Comparison of ENCODE assay signal across 8 cellular contexts in the genomic region with DNA sequence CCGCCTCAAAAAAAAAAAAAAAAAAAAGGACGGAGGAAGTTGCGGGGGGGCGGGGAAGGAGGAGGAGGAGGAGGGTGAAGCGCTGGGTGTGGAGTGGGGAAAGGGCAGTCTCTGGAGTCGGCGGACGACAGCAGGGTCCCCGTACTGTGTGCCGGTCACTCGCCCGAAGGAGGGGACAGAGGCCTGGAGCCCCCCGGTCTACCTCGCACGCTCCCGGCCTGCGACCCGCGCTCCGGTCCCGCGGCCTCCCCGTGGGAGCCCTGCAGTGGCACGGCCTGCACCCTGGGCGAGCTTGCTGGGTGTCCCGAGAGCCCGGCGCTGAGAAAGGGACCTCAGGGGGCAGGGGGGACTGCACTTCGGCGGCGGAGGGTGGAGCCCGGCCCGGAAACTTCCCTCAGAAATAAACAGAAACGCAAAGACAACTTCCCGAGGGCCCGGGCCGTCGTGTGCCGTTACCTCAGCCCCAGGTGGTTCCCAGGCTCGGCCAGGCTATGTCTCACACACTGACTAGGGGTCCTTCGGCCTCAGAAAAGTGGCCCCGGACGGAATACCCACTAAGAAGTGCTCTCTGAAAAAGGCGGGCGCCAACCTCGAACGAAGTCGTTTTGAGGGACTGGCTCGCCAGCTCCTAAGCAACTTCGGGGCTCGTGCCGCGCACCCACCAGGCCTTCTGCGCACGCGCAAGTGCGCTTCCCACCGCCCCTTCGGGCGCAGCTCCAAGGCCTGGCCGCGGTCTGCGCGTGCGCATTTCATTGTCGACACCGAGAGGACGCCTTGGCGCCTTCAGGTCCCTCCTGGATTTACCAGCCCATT. TPM values are rescaled to one million over a fixed set of nuclear protein-coding genes. Genes with fewer than 3 reads are reported as not detected.
A peak's percentile ranks its signal among the peaks of the same experiment; 100 is the strongest.
DNase-seq lines count a peak whose midpoint lies in the region; ATAC-seq, FAIRE-seq and TF ChIP-seq lines count a peak whose summit lies in the region.

A gene with protein sequence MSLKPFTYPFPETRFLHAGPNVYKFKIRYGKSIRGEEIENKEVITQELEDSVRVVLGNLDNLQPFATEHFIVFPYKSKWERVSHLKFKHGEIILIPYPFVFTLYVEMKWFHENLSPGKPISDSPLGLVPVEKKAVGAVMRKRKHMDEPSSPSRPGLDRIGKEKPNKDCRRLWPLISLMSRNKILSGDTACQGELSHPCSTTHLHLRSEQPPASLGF (minus strand): TSS at position 688 of the 813 bp plus-strand sequence. CDS start 12,703 bp downstream, outside the sequence.

- peak within 1 kb of the TSS; percentile 56 to 71; a peak in 5 of 6 replicates for H3K27ac ChIP-seq in A549

- no peaks in the 10 kb centered on the region for H3K9me3 ChIP-seq in A549

- peak within 1 kb of the TSS; percentile 27 for H3K4me3 ChIP-seq in A549
- H3K4me3 ChIP-seq in fibroblast of the aortic adventitia (ENCODE audit: low read depth, low read length): peak within 1 kb of the TSS; percentile 41

- CTCF ChIA-PET in A549 (lab: Yijun Ruan, JAX): interaction anchor here (0.8 to 1.1 kb wide), 3 partner anchors 34 to 105 kb away, joined by 3 to 4 read pairs (median 3); no protein-coding TSS in a partner anchor

- no peak for TF ChIP-seq EP300 in A549 (IDR thresholded peaks at IDR 0.05)

- no peak; the same call in 1 of the 2 replicates for TF ChIP-seq POLR2A in A549 (IDR thresholded peaks at IDR 0.05; ENCODE audit: low read length)

- peaks cover 9% of the 10 kb centered on the region for H3K4me1 ChIP-seq in A549

- DNase-seq in A549 (ENCODE audit: low read depth in 1 of 2, low spot score in 1 of 2): peak; percentile 69 to 88
- peak; percentile 54 for DNase-seq in NCI-H226
- DNase-seq in activated T-helper 9 cell treated with anti-CD3 and anti-CD28 coated beads, Interleukin-2, amount 50 U/mL, for 16 hours (ENCODE audit: low read depth): peak; percentile 84
- DNase-seq in fibroblast of the aortic adventitia (ENCODE audit: low read depth): peak; percentile 61
- DNase-seq in occipital lobe (lab: John Stamatoyannopoulos, UW): peak; percentile 27
- peak; percentile 90 for DNase-seq in stimulated activated naive CD8-positive, alpha-beta T cell treated with anti-CD3 and anti-CD28 coated beads, Interleukin-15, Interleukin-2, amounts not matched to agents 100 U/mL and 50 U/mL, for 24 hours
- no peak for DNase-seq in NCI-H1417 (lab: John Stamatoyannopoulos, UW)

- TF ChIP-seq CTCF in A549 (IDR thresholded peaks at IDR 0.05) (no peak), fibroblast of the aortic adventitia (IDR thresholded peaks at IDR 0.05; ENCODE audit: insufficient read depth, low read length) (no peak)

- TF ChIP-seq RAD21 in A549 (conservative IDR thresholded peaks at IDR 0.05 in 1 of 2, IDR thresholded peaks at IDR 0.05 in 1 of 2): no peak

- POLR2A ChIA-PET in A549 (lab: Yijun Ruan, JAX): interaction anchor here (1.0 kb wide), 1 partner anchor 43 kb away, joined by 3 read pairs; a partner anchor contains a TSS

- H3K4me2 ChIP-seq in A549: peak within 1 kb of the TSS; percentile 69

- peak; percentile 64 to 79 for ATAC-seq in A549
- peak; percentile 48 for ATAC-seq in stimulated activated naive CD8-positive, alpha-beta T cell treated with anti-CD3 and anti-CD28 coated beads, Interleukin-15, Interleukin-2, amounts not matched to agents 100 U/mL and 50 U/mL, for 24 hours
- ATAC-seq in HG03095 (IDR thresholded peaks at IDR 0.05; ENCODE audit: unreplicated experiment): no peak

- no peak for FAIRE-seq in A549 (lab: Jason Lieb, UNC)

- 70% methylated on average over 55 of the region's 69 CpGs for WGBS in A549 (ENCODE audit: missing lambda C conversion rate)

TF ChIP-seq in A549, 52 proteins besides CTCF, POLR2A, EP300 and RAD21:
- peak; percentile 77; the same call in 1 of the 2 replicates for TF ChIP-seq RNF2 (IDR thresholded peaks at IDR 0.05; ENCODE audit: borderline replicate concordance, low read depth)
- TF ChIP-seq ZSCAN20 (CRISPR knock-in tag; IDR thresholded peaks at IDR 0.05): no peak
- TF ChIP-seq, protein P1, sequence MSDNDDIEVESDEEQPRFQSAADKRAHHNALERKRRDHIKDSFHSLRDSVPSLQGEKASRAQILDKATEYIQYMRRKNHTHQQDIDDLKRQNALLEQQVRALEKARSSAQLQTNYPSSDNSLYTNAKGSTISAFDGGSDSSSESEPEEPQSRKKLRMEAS (IDR thresholded peaks at IDR 0.05): peak; percentile 99
- TF ChIP-seq, protein P2, sequence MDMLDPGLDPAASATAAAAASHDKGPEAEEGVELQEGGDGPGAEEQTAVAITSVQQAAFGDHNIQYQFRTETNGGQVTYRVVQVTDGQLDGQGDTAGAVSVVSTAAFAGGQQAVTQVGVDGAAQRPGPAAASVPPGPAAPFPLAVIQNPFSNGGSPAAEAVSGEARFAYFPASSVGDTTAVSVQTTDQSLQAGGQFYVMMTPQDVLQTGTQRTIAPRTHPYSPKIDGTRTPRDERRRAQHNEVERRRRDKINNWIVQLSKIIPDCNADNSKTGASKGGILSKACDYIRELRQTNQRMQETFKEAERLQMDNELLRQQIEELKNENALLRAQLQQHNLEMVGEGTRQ (IDR thresholded peaks at IDR 0.05): peak; percentile 12; the same call in 1 of the 2 replicates
- TF ChIP-seq, protein P3, sequence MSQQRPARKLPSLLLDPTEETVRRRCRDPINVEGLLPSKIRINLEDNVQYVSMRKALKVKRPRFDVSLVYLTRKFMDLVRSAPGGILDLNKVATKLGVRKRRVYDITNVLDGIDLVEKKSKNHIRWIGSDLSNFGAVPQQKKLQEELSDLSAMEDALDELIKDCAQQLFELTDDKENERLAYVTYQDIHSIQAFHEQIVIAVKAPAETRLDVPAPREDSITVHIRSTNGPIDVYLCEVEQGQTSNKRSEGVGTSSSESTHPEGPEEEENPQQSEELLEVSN (IDR thresholded peaks at IDR 0.05; ENCODE audit: borderline replicate concordance, low read depth): peak; percentile 99
- TF ChIP-seq, protein P4, sequence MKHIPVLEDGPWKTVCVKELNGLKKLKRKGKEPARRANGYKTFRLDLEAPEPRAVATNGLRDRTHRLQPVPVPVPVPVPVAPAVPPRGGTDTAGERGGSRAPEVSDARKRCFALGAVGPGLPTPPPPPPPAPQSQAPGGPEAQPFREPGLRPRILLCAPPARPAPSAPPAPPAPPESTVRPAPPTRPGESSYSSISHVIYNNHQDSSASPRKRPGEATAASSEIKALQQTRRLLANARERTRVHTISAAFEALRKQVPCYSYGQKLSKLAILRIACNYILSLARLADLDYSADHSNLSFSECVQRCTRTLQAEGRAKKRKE (CRISPR knock-in tag; IDR thresholded peaks at IDR 0.05; ENCODE audit: low read depth): no peak
- 0 out of 2 replicates have a peak, but pooled peaks have one; percentile 42 for TF ChIP-seq HOXB5 (CRISPR knock-in tag; IDR thresholded peaks at IDR 0.05)
- no peak for TF ChIP-seq CHD2 (IDR thresholded peaks at IDR 0.05; ENCODE audit: low read length, partially characterized antibody)

RNA-seq across cellular contexts. Expression of the gene that starts here (rescaled TPM):
- polyA plus RNA-seq in A549 (2011; rRNA removed): 0.12 and 0.24 TPM in 2 replicates
- polyA plus RNA-seq in A549 (2012; cell fraction: cytosol; rRNA removed): 0.04 TPM in 1 of 2 replicates, not detected in the other
- 0.12 TPM in 1 of 2 replicates, not detected in the other for polyA plus RNA-seq in A549 (2012; cell fraction: nucleus; rRNA removed)
- not detected in 3 replicates for polyA plus RNA-seq in A549 (2017; fragmentation: RNase III; extraction: RNeasy Plus Mini Kit Qiagen cat#74134 plus additional on column Dnase treatment)
- not detected in 2 replicates for polyA minus RNA-seq in A549 (2011; rRNA and poly(A)+ RNA removed)
- total RNA-seq in fibroblast of the aortic adventitia (ENCODE audit: low replicate concordance): not detected in 2 replicates
- total RNA-seq in occipital lobe: not detected

Comparison
In these comparisons a context has a peak if more than half of its experiments do, and no peak if none do; other contexts are left out.
1. Peak in DNase-seq, ATAC-seq, H3K4me3 ChIP-seq, H3K27ac ChIP-seq and H3K4me2 ChIP-seq in A549; RNA of the gene not detected or under 1 TPM.
2. Peak in DNase-seq and H3K4me3 ChIP-seq in fibroblast of the aortic adventitia; RNA of the gene not detected or under 1 TPM.
3. Peak in DNase-seq in occipital lobe; RNA of the gene not detected or under 1 TPM.
4. DNase-seq: peak in NCI-H226 (single experiment), activated T-helper 9 cell treated with anti-CD3 and anti-CD28 coated beads, Interleukin-2, amount 50 U/mL, for 16 hours (single experiment) and stimulated activated naive CD8-positive, alpha-beta T cell treated with anti-CD3 and anti-CD28 coated beads, Interleukin-15, Interleukin-2, amounts not matched to agents 100 U/mL and 50 U/mL, for 24 hours (single experiment); none in NCI-H1417 (0 of 3).